In genomic region chr11:120128392-120129172, GRCh38 we compare ENCODE assay signal across 12 cellular contexts. TPM values are rescaled to one million over a fixed set of nuclear protein-coding genes. Genes with fewer than 3 reads are reported as not detected.
DNase-seq lines count a peak whose midpoint lies in the region; ATAC-seq, FAIRE-seq and TF ChIP-seq lines count a peak whose summit lies in the region.
"Had no signal": no experiment of that assay in that cellular context is flagged by ENCODE, and none has a peak within 500 bp of the region (broad histone marks: within the 10 kb centered on the region; RNA-seq: fewer than 3 reads in every experiment).

No MANE protein-coding gene starts in this region.

- ATAC-seq in GM19324 (IDR thresholded peaks at IDR 0.05; ENCODE audit: low FRiP score, unreplicated experiment): no peak

- no peak for TF ChIP-seq POLR2A in GM12892 (IDR thresholded peaks at IDR 0.05; ENCODE audit: low read depth, low read length)

- DNase-seq in AG08396 (ENCODE audit: low spot score): peak; percentile 77
- peak; percentile 26 for DNase-seq in cerebellum (ENCODE audit: low spot score)
- DNase-seq in myocyte (ENCODE audit: low read depth): peak; percentile 13
- no peak for DNase-seq in OCI-M1 (lab: John Stamatoyannopoulos, UW)
- no peak for DNase-seq in GM12892 (ENCODE audit: insufficient read length)
- no peak for DNase-seq in NCI-H2171 (lab: John Stamatoyannopoulos, UW)
- DNase-seq: activated CD4-positive, alpha-beta T cell treated with anti-CD3 and anti-CD28 coated beads, Interleukin-2, amount 50 U/mL, for 48 hours; cortex of kidney; kidney glomerular epithelial cell; stimulated activated CD4-positive, alpha-beta T cell treated with anti-CD3 and anti-CD28 coated beads, Interleukin-4, amount 100 ng/mL, for 24 hours had no signal

- TF ChIP-seq EP300 in Ishikawa (IDR thresholded peaks at IDR 0.05; ENCODE audit: borderline replicate concordance): no peak

- TF ChIP-seq RAD21 in Ishikawa (IDR thresholded peaks at IDR 0.05; ENCODE audit: low read depth): no peak

- FAIRE-seq in GM12892 (lab: Jason Lieb, UNC): no peak

TF ChIP-seq in Ishikawa, 13 proteins besides CTCF, POLR2A, EP300 and RAD21:
- TF ChIP-seq CREB1 (IDR thresholded peaks at IDR 0.05; ENCODE audit: low read depth) (no peak), MAX (IDR thresholded peaks at IDR 0.05) (0 out of 2 replicates have a peak, but pooled peaks have one; percentile 21), CEBPB (IDR thresholded peaks at IDR 0.05) (peak; percentile 81)

RNA-seq across cellular contexts. Expression of gene TRIM29, which starts 9.3 kb away (rescaled TPM):
- total RNA-seq in cerebellum (0.64 TPM), myocyte (not detected in 2 replicates)
- polyA plus RNA-seq in myocyte (2012): 0.66 TPM
- 0.95 TPM for polyA plus RNA-seq in GM12892 (2012; ENCODE audit: missing spikeins)

Comparison
In these comparisons a context has a peak if more than half of its experiments do, and no peak if none do; other contexts are left out.
1. DNase-seq: peak in AG08396 (single experiment), cerebellum (single experiment) and myocyte (single experiment); none in OCI-M1 (single experiment), GM12892 (single experiment) and NCI-H2171 (single experiment).